Comparison of ENCODE assay signal across 8 cellular contexts in genomic region chr1:23341829-23342697, GRCh38. TPM values are rescaled to one million over a fixed set of nuclear protein-coding genes. Genes with fewer than 3 reads are reported as not detected.
DNase-seq lines count a peak whose midpoint lies in the region; ATAC-seq and TF ChIP-seq lines count a peak whose summit lies in the region.

No MANE protein-coding gene starts in this region.

- intact Hi-C loops in activated T-helper 1 cell treated with anti-CD3 and anti-CD28 coated beads, Interleukin-12 subunit alpha, Interleukin-12 subunit beta, Interleukin-2, Interleukin-4 antibody, amounts not matched to agents 30 ng/mL and 10 ng/mL and 1 ng/mL, durations not matched to agents 14 hours and 24 hours and 36 hours (cut with micrococcal nuclease) = loop anchor here (2.0 to 10.0 kb wide), 4 partner anchors 143 to 2000 kb away; partner anchors contain the start of genes ASAP3, ELOA and PITHD1
- intact Hi-C loops in transverse colon (cut with DNase I; ENCODE audit: low total_unique reads) = no loop called here

- H3K36me3 ChIP-seq in transverse colon = peaks cover 0 to 12% (median 4%) of the 10 kb centered on the region in 4 donors

- peak overlapping the region; percentile 95 to 99 (median 98) for H3K27ac ChIP-seq in transverse colon

- peak overlapping the region in 3 of 4 donors; percentile 92 to 93 (median 93) for H3K4me3 ChIP-seq in transverse colon

- no peaks in the 10 kb centered on the region for H3K27me3 Mint-ChIP-seq in activated naive CD4-positive, alpha-beta T cell treated with anti-CD3 and anti-CD28 coated beads, Interleukin-2, amount 10 ng/mL, durations not matched to agents 7 days and 5 days
- H3K27me3 Mint-ChIP-seq in activated T-helper 1 cell treated with anti-CD3 and anti-CD28 coated beads, Interleukin-12 subunit alpha, Interleukin-12 subunit beta, Interleukin-2, Interleukin-4 antibody, amounts not matched to agents 30 ng/mL and 10 ng/mL and 1 ng/mL, durations not matched to agents 14 hours and 24 hours and 36 hours (ENCODE audit: insufficient read depth) = peaks cover 2% of the 10 kb centered on the region

- no peak for TF ChIP-seq POLR2A in transverse colon (IDR thresholded peaks at IDR 0.05)

- in situ Hi-C loops in transverse colon (cut with MboI; ENCODE audit: low pct_ligation_motif_present in 1 of 4, low pct_unique_long_range_greater_than_20kb in 1 of 4, low sequenced_read_pairs in 3 of 4) = no loop called here

- peak overlapping the region; percentile 95 for H3K27ac Mint-ChIP-seq in activated naive CD4-positive, alpha-beta T cell treated with anti-CD3 and anti-CD28 coated beads, Interleukin-2, amount 10 ng/mL, durations not matched to agents 7 days and 5 days
- peak overlapping the region; percentile 96 for H3K27ac Mint-ChIP-seq in activated T-helper 1 cell treated with anti-CD3 and anti-CD28 coated beads, Interleukin-12 subunit alpha, Interleukin-12 subunit beta, Interleukin-2, Interleukin-4 antibody, amounts not matched to agents 30 ng/mL and 10 ng/mL and 1 ng/mL, durations not matched to agents 14 hours and 24 hours and 36 hours

- peaks cover 58% of the 10 kb centered on the region for H3K4me1 Mint-ChIP-seq in activated naive CD4-positive, alpha-beta T cell treated with anti-CD3 and anti-CD28 coated beads, Interleukin-2, amount 10 ng/mL, durations not matched to agents 7 days and 5 days
- H3K4me1 Mint-ChIP-seq in activated T-helper 1 cell treated with anti-CD3 and anti-CD28 coated beads, Interleukin-12 subunit alpha, Interleukin-12 subunit beta, Interleukin-2, Interleukin-4 antibody, amounts not matched to agents 30 ng/mL and 10 ng/mL and 1 ng/mL, durations not matched to agents 14 hours and 24 hours and 36 hours (ENCODE audit: low read depth) = peaks cover 65% of the 10 kb centered on the region

- 3 to 7% methylated on average over 8 to 10 of the region's 10 CpGs for WGBS in transverse colon (ENCODE audit: low coverage in 1 of 2), 2 donors

- peaks cover 31 to 64% (median 51%) of the 10 kb centered on the region in 4 donors for H3K4me1 ChIP-seq in transverse colon

- H3K36me3 Mint-ChIP-seq in activated naive CD4-positive, alpha-beta T cell treated with anti-CD3 and anti-CD28 coated beads, Interleukin-2, amount 10 ng/mL, durations not matched to agents 7 days and 5 days = peaks cover 38% of the 10 kb centered on the region
- peaks cover 31% of the 10 kb centered on the region for H3K36me3 Mint-ChIP-seq in activated T-helper 1 cell treated with anti-CD3 and anti-CD28 coated beads, Interleukin-12 subunit alpha, Interleukin-12 subunit beta, Interleukin-2, Interleukin-4 antibody, amounts not matched to agents 30 ng/mL and 10 ng/mL and 1 ng/mL, durations not matched to agents 14 hours and 24 hours and 36 hours (ENCODE audit: low read depth)

- no peaks in the 10 kb centered on the region for H3K27me3 ChIP-seq in transverse colon

- no peak for ATAC-seq in GM19035 (IDR thresholded peaks at IDR 0.05; ENCODE audit: unreplicated experiment)
- ATAC-seq in HG02610 (IDR thresholded peaks at IDR 0.05; ENCODE audit: unreplicated experiment) = no peak

- H3K9me3 ChIP-seq in transverse colon = no peaks in the 10 kb centered on the region

- peak overlapping the region; percentile 82 for H3K4me3 Mint-ChIP-seq in activated naive CD4-positive, alpha-beta T cell treated with anti-CD3 and anti-CD28 coated beads, Interleukin-2, amount 10 ng/mL, durations not matched to agents 7 days and 5 days
- peak overlapping the region; percentile 92 for H3K4me3 Mint-ChIP-seq in activated T-helper 1 cell treated with anti-CD3 and anti-CD28 coated beads, Interleukin-12 subunit alpha, Interleukin-12 subunit beta, Interleukin-2, Interleukin-4 antibody, amounts not matched to agents 30 ng/mL and 10 ng/mL and 1 ng/mL, durations not matched to agents 14 hours and 24 hours and 36 hours

- DNase-seq in activated naive CD4-positive, alpha-beta T cell treated with anti-CD3 and anti-CD28 coated beads, Interleukin-2, amount 10 ng/mL, durations not matched to agents 7 days and 5 days = no peak
- no peak for DNase-seq in activated naive CD4-positive, alpha-beta T cell (lab: John Stamatoyannopoulos, UW)
- DNase-seq in activated T-helper 1 cell treated with anti-CD3 and anti-CD28 coated beads, Interleukin-12 subunit alpha, Interleukin-12 subunit beta, Interleukin-2, Interleukin-4 antibody, amounts not matched to agents 30 ng/mL and 10 ng/mL and 1 ng/mL, durations not matched to agents 14 hours and 24 hours and 36 hours (ENCODE audit: low spot score) = no peak
- DNase-seq in iris pigment epithelial cell (ENCODE audit: low read depth) (peak; percentile 54), transverse colon (no peak), GDM1 (lab: John Stamatoyannopoulos, UW) (no peak)

- TF ChIP-seq EP300 in transverse colon (IDR thresholded peaks at IDR 0.05; ENCODE audit: low read depth) = no peak

- no peaks in the 10 kb centered on the region for H3K9me3 Mint-ChIP-seq in activated naive CD4-positive, alpha-beta T cell treated with anti-CD3 and anti-CD28 coated beads, Interleukin-2, amount 10 ng/mL, durations not matched to agents 7 days and 5 days
- no peaks in the 10 kb centered on the region for H3K9me3 Mint-ChIP-seq in activated T-helper 1 cell treated with anti-CD3 and anti-CD28 coated beads, Interleukin-12 subunit alpha, Interleukin-12 subunit beta, Interleukin-2, Interleukin-4 antibody, amounts not matched to agents 30 ng/mL and 10 ng/mL and 1 ng/mL, durations not matched to agents 14 hours and 24 hours and 36 hours

- TF ChIP-seq CTCF in transverse colon (IDR thresholded peaks at IDR 0.05) = no peak

- CTCF ChIA-PET in activated naive CD4-positive, alpha-beta T cell treated with anti-CD3 and anti-CD28 coated beads, Interleukin-2, amount 10 ng/mL, durations not matched to agents 7 days and 5 days (lab: Charles Lee) = interaction anchor here (1.1 kb wide), 1 partner anchor 26 kb away, joined by 3 read pairs; no protein-coding TSS in a partner anchor

RNA-seq across cellular contexts. Expression of gene HNRNPR, which starts 2.0 kb away (rescaled TPM):
- total RNA-seq in activated T-helper 1 cell treated with anti-CD3 and anti-CD28 coated beads, Interleukin-12 subunit alpha, Interleukin-12 subunit beta, Interleukin-2, Interleukin-4 antibody, amounts not matched to agents 30 ng/mL and 10 ng/mL and 1 ng/mL, durations not matched to agents 14 hours and 24 hours and 36 hours = 241 and 247 TPM in 2 replicates
- total RNA-seq in transverse colon = 100 to 1,000 TPM in 1 of 4 donors, 10 to 100 TPM in 3; 13.5 to 120 (median 60.8) TPM

RNA-seq across cellular contexts. Expression of gene ZNF436, which starts 27.6 kb away (rescaled TPM):
- 4.6 TPM in 2 replicates for total RNA-seq in activated T-helper 1 cell treated with anti-CD3 and anti-CD28 coated beads, Interleukin-12 subunit alpha, Interleukin-12 subunit beta, Interleukin-2, Interleukin-4 antibody, amounts not matched to agents 30 ng/mL and 10 ng/mL and 1 ng/mL, durations not matched to agents 14 hours and 24 hours and 36 hours
- 100 to 1,000 TPM in 1 of 4 donors, 10 to 100 TPM in 3; 12.5 to 125 (median 12.9) TPM for total RNA-seq in transverse colon
